ENCODE assay signal across 8 cellular contexts in genomic region chr14:35291709-35292050, GRCh38. TPM values are rescaled to one million over a fixed set of nuclear protein-coding genes. Genes with fewer than 3 reads are reported as not detected.
DNase-seq lines count a peak whose midpoint lies in the region; ATAC-seq and TF ChIP-seq lines count a peak whose summit lies in the region.
"Not testable (repeated sequence)": the region's sequence is repeated elsewhere in the genome, so short reads cannot be mapped to it uniquely, and the experiment has no call there.

No MANE protein-coding gene starts in this region.

- peak overlapping the region; percentile 81 for H3K4me2 ChIP-seq in OCI-LY3 (ENCODE audit: low read length)

- H3K4me1 ChIP-seq in OCI-LY3 (ENCODE audit: low read length): peaks cover 51% of the 10 kb centered on the region
- H3K4me1 ChIP-seq in cardiac muscle cell (ENCODE audit: low read depth): peaks cover 28% of the 10 kb centered on the region
- not testable (repeated sequence) for H3K4me1 ChIP-seq in mesodermal cell (ENCODE audit: control insufficient read depth, insufficient read depth, low read length, poor library complexity, severe bottlenecking); urinary bladder (ENCODE audit: insufficient read depth)

- not testable (repeated sequence) for H3K9me3 ChIP-seq in OCI-LY3 (ENCODE audit: insufficient read depth, low read length); cardiac muscle cell (ENCODE audit: low read depth); mesodermal cell (ENCODE audit: control insufficient read depth, low read length)

- H3K36me3 Mint-ChIP-seq in activated T-cell treated with anti-CD3 and anti-CD28 coated beads, Interleukin-2, amount 50 U/mL, for 4 hours (ENCODE audit: insufficient read depth): peaks cover 10% of the 10 kb centered on the region
- not testable (repeated sequence) for H3K36me3 Mint-ChIP-seq in chondrocyte (ENCODE audit: low read depth)

- H3K4me1 Mint-ChIP-seq in activated T-cell treated with anti-CD3 and anti-CD28 coated beads, Interleukin-2, amount 50 U/mL, for 4 hours (ENCODE audit: low read depth): peaks cover 56% of the 10 kb centered on the region
- peaks cover 42% of the 10 kb centered on the region for H3K4me1 Mint-ChIP-seq in chondrocyte (ENCODE audit: low read depth)

- not testable (repeated sequence) for H3K27me3 Mint-ChIP-seq in activated T-cell treated with anti-CD3 and anti-CD28 coated beads, Interleukin-2, amount 50 U/mL, for 4 hours (ENCODE audit: low read depth); chondrocyte (ENCODE audit: low read depth)

- peak overlapping the region; percentile 98 for H3K4me3 Mint-ChIP-seq in activated T-cell treated with anti-CD3 and anti-CD28 coated beads, Interleukin-2, amount 50 U/mL, for 4 hours
- H3K4me3 Mint-ChIP-seq in chondrocyte (ENCODE audit: unreplicated experiment): peak overlapping the region; percentile 98

- not testable (repeated sequence) for TF ChIP-seq CTCF in GM12865 (IDR thresholded peaks at IDR 0.05; ENCODE audit: insufficient read depth, low read depth, low read length, missing control alignments); OCI-LY3 (IDR thresholded peaks at IDR 0.05; ENCODE audit: low read depth, low read length); chondrocyte (IDR thresholded peaks at IDR 0.05); cardiac muscle cell (IDR thresholded peaks at IDR 0.05; ENCODE audit: low read depth, low read length); retinal pigment epithelial cell (conservative IDR thresholded peaks at IDR 0.05; ENCODE audit: low read depth, low read length)

- 48 to 54% methylated on average over 6 to 11 of the region's 11 CpGs for WGBS in mesodermal cell (ENCODE audit: insufficient coverage in 2 of 2), 2 experiments
- under 1% methylated on average over 11 of the region's 11 CpGs for WGBS in urinary bladder

- DNase-seq in GM12865 (ENCODE audit: low read depth); activated T-cell treated with anti-CD3 and anti-CD28 coated beads, Interleukin-2, amount 50 U/mL, for 4 hours; chondrocyte (ENCODE audit: low spot score); cardiac muscle cell (ENCODE audit: low read depth in 1 of 2, low spot score in 1 of 2); retinal pigment epithelial cell (ENCODE audit: low read depth): not testable (repeated sequence)

- peak overlapping the region; percentile 50; the same call in 1 of the 2 replicates for H2AFZ ChIP-seq in OCI-LY3 (ENCODE audit: low read depth, low read length)

- peak overlapping the region; percentile 78 for H3K27ac ChIP-seq in OCI-LY3 (ENCODE audit: low read length)
- H3K27ac ChIP-seq in cardiac muscle cell: peak overlapping the region; percentile 90
- peak overlapping the region; percentile 90 for H3K27ac ChIP-seq in mesodermal cell (ENCODE audit: low read depth, low read length, severe bottlenecking)
- not testable (repeated sequence) for H3K27ac ChIP-seq in urinary bladder (ENCODE audit: low read depth)

- H3K9me3 Mint-ChIP-seq in activated T-cell treated with anti-CD3 and anti-CD28 coated beads, Interleukin-2, amount 50 U/mL, for 4 hours; chondrocyte (ENCODE audit: low read depth): not testable (repeated sequence)

- H3K79me2 ChIP-seq in OCI-LY3 (ENCODE audit: low read length): peaks cover 45% of the 10 kb centered on the region

- not testable (repeated sequence) for ATAC-seq in activated T-cell treated with anti-CD3 and anti-CD28 coated beads, Interleukin-2, amount 50 U/mL, for 4 hours

- H3K4me3 ChIP-seq in GM12865 (ENCODE audit: low read depth, low read length): peak overlapping the region; percentile 72
- peak overlapping the region; percentile 97 for H3K4me3 ChIP-seq in OCI-LY3 (ENCODE audit: low read length)
- H3K4me3 ChIP-seq in cardiac muscle cell: peak overlapping the region; percentile 54
- peak overlapping the region; percentile 93 for H3K4me3 ChIP-seq in mesodermal cell (ENCODE audit: extremely low read depth, insufficient read depth, low read length, poor library complexity, severe bottlenecking)
- H3K4me3 ChIP-seq in retinal pigment epithelial cell (ENCODE audit: low read length): peak overlapping the region; percentile 99
- H3K4me3 ChIP-seq in urinary bladder (ENCODE audit: low read depth, low read length): peak overlapping the region; percentile 95

- peak overlapping the region; percentile 99 for H3K27ac Mint-ChIP-seq in chondrocyte (ENCODE audit: unreplicated experiment)

- not testable (repeated sequence) for H3K36me3 ChIP-seq in OCI-LY3 (replicated peaks; ENCODE audit: low read depth, low read length); cardiac muscle cell; urinary bladder (ENCODE audit: insufficient read depth)
- peaks cover 18% of the 10 kb centered on the region for H3K36me3 ChIP-seq in mesodermal cell (ENCODE audit: control insufficient read depth, insufficient read depth, low read length)

- H3K27me3 ChIP-seq in OCI-LY3 (ENCODE audit: low read depth, low read length); cardiac muscle cell: not testable (repeated sequence)

- H4K20me1 ChIP-seq in OCI-LY3 (ENCODE audit: insufficient read depth, low read length): peaks cover 28% of the 10 kb centered on the region

- H3K9ac ChIP-seq in OCI-LY3 (ENCODE audit: low read length): peak overlapping the region; percentile 75

RNA-seq across cellular contexts. Expression of gene PSMA6, which starts 0.5 kb away (rescaled TPM):
- total RNA-seq in activated T-cell treated with anti-CD3 and anti-CD28 coated beads, Interleukin-2, amount 50 U/mL, for 4 hours: 100 to 1,000 TPM; 562 to 636 (median 595) TPM
- total RNA-seq in chondrocyte (129 to 167 TPM (median 137 TPM) in 3 replicates), cardiac muscle cell (143 and 221 TPM in 2 replicates), urinary bladder (124 TPM)
- polyA plus RNA-seq in cardiac muscle cell (296 and 352 TPM in 2 replicates), urinary bladder (138 TPM)
- 173 TPM for polyA plus RNA-seq in mesodermal cell (2013, experiment 1 of 2)
- polyA plus RNA-seq in mesodermal cell (2013, experiment 2 of 2): 188 TPM
